8 cellular contexts compared by ENCODE assay signal in genomic region chr3:45612918-45613602, GRCh38.
DNase-seq lines count a peak whose midpoint lies in the region; ATAC-seq and TF ChIP-seq lines count a peak whose summit lies in the region.

No MANE protein-coding gene starts in this region.

- H4K20me1 ChIP-seq in DOHH2 (ENCODE audit: control insufficient read depth, insufficient read depth, low read depth, low read length): peaks cover 28% of the 10 kb centered on the region

- no peak for TF ChIP-seq CTCF in DOHH2 (IDR thresholded peaks at IDR 0.05; ENCODE audit: low read depth, low read length, poor library complexity, severe bottlenecking)

- peak; percentile 66 for ATAC-seq in GM21447 (IDR thresholded peaks at IDR 0.05; ENCODE audit: unreplicated experiment)
- peak; percentile 61 for ATAC-seq in HG03558 (IDR thresholded peaks at IDR 0.05; ENCODE audit: extremely low read depth, unreplicated experiment)
- no peak for ATAC-seq in central memory CD8-positive, alpha-beta T cell (replicated peaks; ENCODE audit: extremely low read depth, poor library complexity, severe bottlenecking)

- peaks cover 48% of the 10 kb centered on the region for H3K27me3 ChIP-seq in DOHH2 (ENCODE audit: control insufficient read depth, low read length)

- H3K9me3 ChIP-seq in DOHH2 (ENCODE audit: control insufficient read depth, insufficient read depth, low read length): no peaks in the 10 kb centered on the region

- peaks cover 41% of the 10 kb centered on the region for H3K4me1 ChIP-seq in DOHH2 (ENCODE audit: control insufficient read depth, low read length)

- H3K9me2 ChIP-seq in DOHH2 (replicated peaks; ENCODE audit: control insufficient read depth, low read length): no peaks in the 10 kb centered on the region

- no peak for DNase-seq in central memory CD8-positive, alpha-beta T cell (ENCODE audit: low spot score in 2 of 2)
- DNase-seq in activated naive CD4-positive, alpha-beta T cell treated with Interleukin-2 at 50 U/mL for 16 hours: no peak
- DNase-seq in NOMO-1 treated with DMSO at 0.1 percent for 48 hours (lab: John Stamatoyannopoulos, UW; ENCODE audit: unreplicated experiment): no peak
- DNase-seq in activated CD4-positive, alpha-beta T cell treated with anti-CD3 and anti-CD28 coated beads for 1 hour: no peak
- no peak for DNase-seq in activated T-cell treated with anti-CD3 and anti-CD28 coated beads, Interleukin-2, amount 50 U/mL, for 1 hour

- H3K4me3 ChIP-seq in DOHH2 (ENCODE audit: low read length): no peak overlapping the region

- no peak overlapping the region for H3K4me3 Mint-ChIP-seq in central memory CD8-positive, alpha-beta T cell

- peaks cover 21% of the 10 kb centered on the region for H3K36me3 Mint-ChIP-seq in central memory CD8-positive, alpha-beta T cell (ENCODE audit: insufficient read depth)

- no peak overlapping the region for H3K27ac ChIP-seq in DOHH2 (ENCODE audit: low read depth, low read length)

- peak overlapping the region; percentile 48 for H3K4me2 ChIP-seq in DOHH2 (ENCODE audit: low read length)

- H3K79me2 ChIP-seq in DOHH2 (ENCODE audit: control insufficient read depth, low read length): no peaks in the 10 kb centered on the region

- H3F3A ChIP-seq in DOHH2 (ENCODE audit: control insufficient read depth, insufficient read depth): peaks cover 9% of the 10 kb centered on the region

- no peaks in the 10 kb centered on the region for H3K36me3 ChIP-seq in DOHH2 (ENCODE audit: control insufficient read depth, low read length)

- no peaks in the 10 kb centered on the region for H3K9me3 Mint-ChIP-seq in central memory CD8-positive, alpha-beta T cell

- H3K4me1 Mint-ChIP-seq in central memory CD8-positive, alpha-beta T cell: peaks cover 52% of the 10 kb centered on the region

- peak overlapping the region; percentile 8 for H3K27ac Mint-ChIP-seq in central memory CD8-positive, alpha-beta T cell (ENCODE audit: low read depth)

- H3K27me3 Mint-ChIP-seq in central memory CD8-positive, alpha-beta T cell: no peaks in the 10 kb centered on the region
